Comparison of ENCODE assay signal across 27 cellular contexts in genomic region chr6:25769983-25770382, GRCh38. TPM values are rescaled to one million over a fixed set of nuclear protein-coding genes. Genes with fewer than 3 reads are reported as not detected.
DNase-seq lines count a peak whose midpoint lies in the region; ATAC-seq, FAIRE-seq and TF ChIP-seq lines count a peak whose summit lies in the region.
"Had no signal": no experiment of that assay in that cellular context is flagged by ENCODE, and none has a peak within 500 bp of the region (broad histone marks: within the 10 kb centered on the region; RNA-seq: fewer than 3 reads in every experiment).

No MANE protein-coding gene starts in this region.

- no peaks in the 10 kb centered on the region for H3K9me2 ChIP-seq in hepatocyte (replicated peaks; ENCODE audit: insufficient read depth)

- DNase-seq in MCF 10A (ENCODE audit: unreplicated experiment) (peak; percentile 33), mammary epithelial cell (no peak), RPMI7951 (ENCODE audit: low read depth) (peak; percentile 35), keratinocyte (ENCODE audit: low read depth, low spot score) (no peak), colonic mucosa (no peak), hepatocyte (ENCODE audit: low spot score) (no peak)
- no peak for DNase-seq in effector memory CD4-positive, alpha-beta T cell
- DNase-seq: activated CD8-positive, alpha-beta T cell treated with anti-CD3 and anti-CD28 coated beads for 36 hours; activated T-cell treated with anti-CD3 and anti-CD28 coated beads, Interleukin-2, amount 50 U/mL, for 72 hours; CD4-positive, CD25-positive, alpha-beta regulatory T cell; central memory CD4-positive, alpha-beta T cell; effector CD8-positive, alpha-beta T cell; hypothalamus; left ventricle myocardium superior; MM.1S; naive thymus-derived CD4-positive, alpha-beta T cell; NCI-H2081; NCI-H69; Peyer's patch; T-helper 1 cell had no signal

- no peaks in the 10 kb centered on the region for H3K79me2 ChIP-seq in mammary epithelial cell (ENCODE audit: insufficient read depth, low read length)
- no peaks in the 10 kb centered on the region for H3K79me2 ChIP-seq in keratinocyte (ENCODE audit: control insufficient read depth, insufficient read depth, low read length)
- H3K79me2 ChIP-seq in hepatocyte = no peaks in the 10 kb centered on the region

- H3K9me3 ChIP-seq in mammary epithelial cell (replicated peaks; ENCODE audit: insufficient read depth, low read length) (no peaks in the 10 kb centered on the region), keratinocyte (ENCODE audit: control insufficient read depth, low read depth, low read length) (no peaks in the 10 kb centered on the region), colonic mucosa (no peaks in the 10 kb centered on the region), hepatocyte (ENCODE audit: low read depth) (no peaks in the 10 kb centered on the region)
- H3K9me3 ChIP-seq in effector memory CD4-positive, alpha-beta T cell (ENCODE audit: control insufficient read depth, low read length) = no peaks in the 10 kb centered on the region
- H3K9me3 ChIP-seq: A549, Peyer's patch, prostate gland, upper lobe of left lung had no signal

- H3K9me1 ChIP-seq in keratinocyte (ENCODE audit: control insufficient read depth, extremely low read depth, insufficient read depth, low read length) = no peaks in the 10 kb centered on the region

- H3K4me1 ChIP-seq in mammary epithelial cell (ENCODE audit: insufficient read depth, low read length) = no peaks in the 10 kb centered on the region
- no peaks in the 10 kb centered on the region for H3K4me1 ChIP-seq in keratinocyte (ENCODE audit: control insufficient read depth, extremely low read depth, insufficient read depth, low read length)
- H3K4me1 ChIP-seq in colonic mucosa = no peaks in the 10 kb centered on the region
- H3K4me1 ChIP-seq in effector memory CD4-positive, alpha-beta T cell (ENCODE audit: control insufficient read depth, insufficient read depth, low read length, poor library complexity, severe bottlenecking) = no peaks in the 10 kb centered on the region
- H3K4me1 ChIP-seq in hepatocyte (ENCODE audit: insufficient read depth) = peaks cover 4% of the 10 kb centered on the region
- H3K4me1 ChIP-seq: Peyer's patch, prostate gland, upper lobe of left lung had no signal

- no peak overlapping the region for H3K9ac ChIP-seq in mammary epithelial cell (ENCODE audit: insufficient read depth, low read length)
- no peak overlapping the region for H3K9ac ChIP-seq in keratinocyte (ENCODE audit: control insufficient read depth, extremely low read depth, insufficient read depth, low read length)
- H3K9ac ChIP-seq in colonic mucosa (ENCODE audit: low read depth in 2 of 2, low read length in 2 of 2) = no peak overlapping the region

- H2AFZ ChIP-seq in mammary epithelial cell (ENCODE audit: low read depth, low read length) (no peak overlapping the region), keratinocyte (ENCODE audit: control insufficient read depth, low read length) (no peak overlapping the region), hepatocyte (no peak overlapping the region)

- H3K4me2 ChIP-seq in mammary epithelial cell (ENCODE audit: insufficient read depth, low read depth, low read length) (no peak overlapping the region), keratinocyte (ENCODE audit: control insufficient read depth, extremely low read depth, insufficient read depth, low read depth, low read length) (no peak overlapping the region), hepatocyte (no peak overlapping the region)
- H3K4me2 ChIP-seq: A549 had no signal

- no peak overlapping the region for H3K27ac Mint-ChIP-seq in MCF 10A (ENCODE audit: low read depth, unreplicated experiment)
- H3K27ac Mint-ChIP-seq: activated CD8-positive, alpha-beta T cell treated with anti-CD3 and anti-CD28 coated beads for 36 hours; activated T-cell treated with anti-CD3 and anti-CD28 coated beads, Interleukin-2, amount 50 U/mL, for 72 hours; CD4-positive, CD25-positive, alpha-beta regulatory T cell; naive thymus-derived CD4-positive, alpha-beta T cell; stimulated activated naive CD8-positive, alpha-beta T cell treated with anti-CD3 and anti-CD28 coated beads, Interleukin-15, Interleukin-2, amounts not matched to agents 100 ng/mL and 50 ng/mL, for 24 hours; WTC11 had no signal

- in situ Hi-C loops in mammary epithelial cell (cut with MboI; ENCODE audit: low sequenced_read_pairs in 2 of 2) = no loop called here

- CTCF ChIA-PET in MCF 10A (lab: Yijun Ruan, JAX) (no interaction called here), mammary epithelial cell (lab: Charles Lee; ENCODE audit: low non-redundant PET) (no interaction called here)

- H4K20me1 ChIP-seq in mammary epithelial cell (ENCODE audit: insufficient read depth, low read length) = no peaks in the 10 kb centered on the region
- no peaks in the 10 kb centered on the region for H4K20me1 ChIP-seq in keratinocyte (ENCODE audit: control insufficient read depth, extremely low read depth, insufficient read depth, low read length)
- no peaks in the 10 kb centered on the region for H4K20me1 ChIP-seq in hepatocyte (ENCODE audit: insufficient read depth, poor library complexity, severe bottlenecking)

- intact Hi-C loops in MCF 10A (cut with micrococcal nuclease) (no loop called here), mammary epithelial cell (cut with micrococcal nuclease) (no loop called here), colonic mucosa (cut with DNase I) (no loop called here)

- H3K4me3 ChIP-seq in mammary epithelial cell (replicated peaks in 1 of 3; ENCODE audit: insufficient read depth in 1 of 3, low read depth in 2 of 3, low read length in 3 of 3) (no peak overlapping the region), keratinocyte (ENCODE audit: control insufficient read depth in 2 of 3, extremely low read depth in 1 of 3, insufficient read depth in 2 of 3, low read depth in 1 of 3, low read length in 3 of 3) (no peak overlapping the region), colonic mucosa (no peak overlapping the region), hepatocyte (no peak overlapping the region)
- H3K4me3 ChIP-seq in effector memory CD4-positive, alpha-beta T cell (ENCODE audit: insufficient read depth, low read depth, low read length, poor library complexity, severe bottlenecking) = no peak overlapping the region
- H3K4me3 ChIP-seq: A549, GM12878, Peyer's patch, prostate gland, upper lobe of left lung had no signal

- no peak overlapping the region for H3K4me3 Mint-ChIP-seq in MCF 10A (ENCODE audit: unreplicated experiment)
- H3K4me3 Mint-ChIP-seq: activated CD8-positive, alpha-beta T cell treated with anti-CD3 and anti-CD28 coated beads for 36 hours; activated T-cell treated with anti-CD3 and anti-CD28 coated beads, Interleukin-2, amount 50 U/mL, for 72 hours; CD4-positive, CD25-positive, alpha-beta regulatory T cell; naive thymus-derived CD4-positive, alpha-beta T cell; stimulated activated naive CD8-positive, alpha-beta T cell treated with anti-CD3 and anti-CD28 coated beads, Interleukin-15, Interleukin-2, amounts not matched to agents 100 ng/mL and 50 ng/mL, for 24 hours; WTC11 had no signal

- TF ChIP-seq CTCF in MCF 10A (IDR thresholded peaks at IDR 0.05; ENCODE audit: unreplicated experiment) (no peak), mammary epithelial cell (conservative IDR thresholded peaks at IDR 0.05 in 1 of 2, IDR thresholded peaks at IDR 0.05 in 1 of 2; ENCODE audit: extremely low read depth in 1 of 2, insufficient read depth in 1 of 2, low read depth in 1 of 2, low read length in 2 of 2) (no peak), keratinocyte (optimal IDR thresholded peaks at IDR 0.05 in 1 of 3, IDR thresholded peaks at IDR 0.05 in 1 of 3, conservative IDR thresholded peaks at IDR 0.05 in 1 of 3; ENCODE audit: extremely low read depth in 1 of 3, insufficient read depth in 2 of 3, low read length in 3 of 3) (no peak), colonic mucosa (IDR thresholded peaks at IDR 0.05) (no peak), hepatocyte (IDR thresholded peaks at IDR 0.05; ENCODE audit: poor library complexity) (no peak)

- POLR2A ChIA-PET in MCF 10A (lab: Yijun Ruan, JAX) = no interaction called here

- no peaks in the 10 kb centered on the region for H3K9me3 Mint-ChIP-seq in MCF 10A (ENCODE audit: unreplicated experiment)
- H3K9me3 Mint-ChIP-seq: activated CD8-positive, alpha-beta T cell treated with anti-CD3 and anti-CD28 coated beads for 36 hours; activated T-cell treated with anti-CD3 and anti-CD28 coated beads, Interleukin-2, amount 50 U/mL, for 72 hours; CD4-positive, CD25-positive, alpha-beta regulatory T cell; naive thymus-derived CD4-positive, alpha-beta T cell; stimulated activated naive CD8-positive, alpha-beta T cell treated with anti-CD3 and anti-CD28 coated beads, Interleukin-15, Interleukin-2, amounts not matched to agents 100 ng/mL and 50 ng/mL, for 24 hours; WTC11 had no signal

- no peak for ATAC-seq in GM21576 (IDR thresholded peaks at IDR 0.05; ENCODE audit: unreplicated experiment)
- ATAC-seq: activated CD8-positive, alpha-beta T cell treated with anti-CD3 and anti-CD28 coated beads for 36 hours; activated T-cell treated with anti-CD3 and anti-CD28 coated beads, Interleukin-2, amount 50 U/mL, for 72 hours; GM12878; left ventricle myocardium superior; naive thymus-derived CD4-positive, alpha-beta T cell; WTC11 had no signal

- H3K27ac ChIP-seq in mammary epithelial cell (ENCODE audit: insufficient read depth, low read depth, low read length) (no peak overlapping the region), keratinocyte (ENCODE audit: control insufficient read depth, insufficient read depth, low read length) (no peak overlapping the region), colonic mucosa (no peak overlapping the region), hepatocyte (no peak overlapping the region)
- no peak overlapping the region for H3K27ac ChIP-seq in effector memory CD4-positive, alpha-beta T cell (ENCODE audit: insufficient read depth, low read length, poor library complexity, severe bottlenecking)
- H3K27ac ChIP-seq: A549, Peyer's patch, prostate gland, upper lobe of left lung had no signal

- H3K4me1 Mint-ChIP-seq in MCF 10A (ENCODE audit: insufficient read depth, unreplicated experiment) = no peaks in the 10 kb centered on the region
- H3K4me1 Mint-ChIP-seq: CD4-positive, CD25-positive, alpha-beta regulatory T cell; naive thymus-derived CD4-positive, alpha-beta T cell; WTC11 had no signal

- FAIRE-seq in keratinocyte (lab: Jason Lieb, UNC) = peak; percentile 60
- FAIRE-seq: A549, GM12878 had no signal

- H3K36me3 ChIP-seq in mammary epithelial cell (ENCODE audit: insufficient read depth, low read length) = no peaks in the 10 kb centered on the region
- H3K36me3 ChIP-seq in keratinocyte (ENCODE audit: control insufficient read depth in 2 of 2, extremely low read depth in 1 of 2, insufficient read depth in 2 of 2, low read length in 2 of 2) = no peaks in the 10 kb centered on the region
- H3K36me3 ChIP-seq in colonic mucosa = no peaks in the 10 kb centered on the region
- H3K36me3 ChIP-seq in effector memory CD4-positive, alpha-beta T cell (ENCODE audit: control insufficient read depth, insufficient read depth, low read length) = no peaks in the 10 kb centered on the region
- H3K36me3 ChIP-seq in hepatocyte (replicated peaks; ENCODE audit: insufficient read depth, low read depth) = no peaks in the 10 kb centered on the region
- H3K36me3 ChIP-seq: Peyer's patch, prostate gland, upper lobe of left lung had no signal

- no TSS peak for BruUV-seq in MCF 10A (replicated peaks; lab: Mats Ljungman, UMichigan)
- BruUV-seq in mammary epithelial cell (replicated peaks; lab: Mats Ljungman, UMichigan) = no TSS peak

- H3K27me3 ChIP-seq in mammary epithelial cell (ENCODE audit: insufficient read depth, low read length) = peaks cover 5% of the 10 kb centered on the region
- H3K27me3 ChIP-seq in keratinocyte (ENCODE audit: control insufficient read depth, extremely low read depth, insufficient read depth, low read length) = peaks cover 2% of the 10 kb centered on the region
- H3K27me3 ChIP-seq in colonic mucosa = no peaks in the 10 kb centered on the region
- peaks cover 5% of the 10 kb centered on the region for H3K27me3 ChIP-seq in effector memory CD4-positive, alpha-beta T cell (replicated peaks; ENCODE audit: control insufficient read depth, insufficient read depth, low read length, poor library complexity, severe bottlenecking)
- H3K27me3 ChIP-seq in hepatocyte = no peaks in the 10 kb centered on the region
- H3K27me3 ChIP-seq: Peyer's patch, upper lobe of left lung had no signal

- peaks cover 14% of the 10 kb centered on the region for H3K27me3 Mint-ChIP-seq in MCF 10A (ENCODE audit: insufficient read depth, unreplicated experiment)

- no peaks in the 10 kb centered on the region for H3K36me3 Mint-ChIP-seq in MCF 10A (ENCODE audit: insufficient read depth, unreplicated experiment)
- H3K36me3 Mint-ChIP-seq: CD4-positive, CD25-positive, alpha-beta regulatory T cell; naive thymus-derived CD4-positive, alpha-beta T cell; WTC11 had no signal

- dilution Hi-C loops in mammary epithelial cell (cut with HindIII; ENCODE audit: low sequenced_read_pairs) (no loop called here), keratinocyte (cut with MboI; ENCODE audit: extremely low pct_ligation_motif_present, low sequenced_read_pairs) (no loop called here)

- WGBS in mammary epithelial cell (ENCODE audit: low coverage, missing lambda C conversion rate) = 0% methylated on average over 2 of the region's 2 CpGs
- 83% methylated on average over 2 of the region's 2 CpGs for WGBS in hepatocyte (ENCODE audit: low lambda C conversion rate, missing lambda C conversion rate)

RNA-seq across cellular contexts. Expression of gene SLC17A4, which starts 15.4 kb away (rescaled TPM):
- total RNA-seq in MCF 10A (2022) (not detected in 2 replicates), mammary epithelial cell (not detected), colonic mucosa (10 to 100 TPM; 11.3 to 27.7 TPM), hepatocyte (8.9 and 9.6 TPM in 2 replicates)
- polyA plus RNA-seq in mammary epithelial cell (not detected), keratinocyte (not detected in 3 replicates), hepatocyte (5.2 and 6.3 TPM in 2 replicates)
- polyA minus RNA-seq in mammary epithelial cell (not detected), keratinocyte (not detected in 3 replicates)
- total RNA-seq in RPMI7951 (2014; rRNA removed; shearing (Covaris generic)) = not detected in 2 replicates
- polyA plus RNA-seq in keratinocyte (2011; ENCODE audit: low read depth) = not detected
- polyA plus RNA-seq in keratinocyte (2011; cell fraction: cytosol; rRNA removed) = not detected in 2 replicates
- not detected in 2 replicates for polyA plus RNA-seq in keratinocyte (2011; cell fraction: nucleus; rRNA removed)
- not detected in 2 replicates for polyA plus RNA-seq in keratinocyte (2012; ENCODE audit: low replicate concordance)
- polyA minus RNA-seq in keratinocyte (2011; cell fraction: cytosol; rRNA and poly(A)+ RNA removed) = not detected
- polyA minus RNA-seq in keratinocyte (2011; cell fraction: nucleus; rRNA and poly(A)+ RNA removed) = not detected in 2 replicates
- total RNA-seq: activated CD8-positive, alpha-beta T cell treated with anti-CD3 and anti-CD28 coated beads for 36 hours; activated T-cell treated with anti-CD3 and anti-CD28 coated beads, Interleukin-2, amount 50 U/mL, for 72 hours; CD4-positive, CD25-positive, alpha-beta regulatory T cell; GM12878; left ventricle myocardium superior; naive thymus-derived CD4-positive, alpha-beta T cell; prostate gland; upper lobe of left lung; WTC11 had no signal
- polyA plus RNA-seq: CD4-positive, CD25-positive, alpha-beta regulatory T cell; GM12878; naive thymus-derived CD4-positive, alpha-beta T cell had no signal

Comparison
In these comparisons a context has a peak if more than half of its experiments do, and no peak if none do; other contexts are left out.
1. DNase-seq: peak in MCF 10A (single experiment) and RPMI7951 (single experiment); none in mammary epithelial cell (single experiment), keratinocyte (single experiment), colonic mucosa (single experiment), effector memory CD4-positive, alpha-beta T cell (0 of 3) and hepatocyte (single experiment).